In genomic region chr17:42289863-42290165, GRCh38 we compare ENCODE assay signal across 9 cellular contexts. TPM values are rescaled to one million over a fixed set of nuclear protein-coding genes. Genes with fewer than 3 reads are reported as not detected.
DNase-seq lines count a peak whose midpoint lies in the region; ATAC-seq and TF ChIP-seq lines count a peak whose summit lies in the region.
"Had no signal": no experiment of that assay in that cellular context is flagged by ENCODE, and none has a peak within 500 bp of the region (broad histone marks: within the 10 kb centered on the region; RNA-seq: fewer than 3 reads in every experiment).

No MANE protein-coding gene starts in this region.

- no peaks in the 10 kb centered on the region for H3K9me3 Mint-ChIP-seq in effector memory CD8-positive, alpha-beta T cell

- peaks cover 1% of the 10 kb centered on the region for H3K9me3 ChIP-seq in trophoblast cell (ENCODE audit: insufficient read depth, low read depth, low read length)
- no peaks in the 10 kb centered on the region for H3K9me3 ChIP-seq in right lobe of liver

- no peaks in the 10 kb centered on the region for H3K79me2 ChIP-seq in trophoblast cell (ENCODE audit: control insufficient read depth, insufficient read depth, low read length, poor library complexity)

- no peak overlapping the region for H3K4me2 ChIP-seq in trophoblast cell (ENCODE audit: low read length)

- no peak overlapping the region for H2AK5ac ChIP-seq in trophoblast cell (ENCODE audit: low read length)

- no peak overlapping the region for H3K4ac ChIP-seq in trophoblast cell (ENCODE audit: low read depth, low read length)

- intact Hi-C loops in right lobe of liver (cut with DNase I): no loop called here

- no peak overlapping the region for H2AFZ ChIP-seq in trophoblast cell (ENCODE audit: insufficient read depth, low read length, poor library complexity)

- peaks cover 57% of the 10 kb centered on the region for H3K36me3 Mint-ChIP-seq in effector memory CD8-positive, alpha-beta T cell (ENCODE audit: insufficient read depth)

- no peak overlapping the region for H3K23ac ChIP-seq in trophoblast cell (ENCODE audit: low read length)

- H4K8ac ChIP-seq in trophoblast cell (ENCODE audit: low read depth, low read length): no peak overlapping the region

- H3K79me1 ChIP-seq in trophoblast cell (ENCODE audit: low read length): no peaks in the 10 kb centered on the region

- no peak for ATAC-seq in effector memory CD8-positive, alpha-beta T cell (replicated peaks)
- no peak for ATAC-seq in right lobe of liver

- no peak overlapping the region for H3K18ac ChIP-seq in trophoblast cell (ENCODE audit: low read length)

- no peaks in the 10 kb centered on the region for H3K27me3 Mint-ChIP-seq in effector memory CD8-positive, alpha-beta T cell

- WGBS in trophoblast cell (ENCODE audit: extremely low coverage, insufficient coverage, insufficient read length): no CpG with 5 or more reads among the region's 6 CpGs
- 40% methylated on average over 2 of the region's 6 CpGs for WGBS in right lobe of liver (ENCODE audit: insufficient coverage, low coverage, low lambda C conversion rate, missing lambda C conversion rate)

- H2BK5ac ChIP-seq in trophoblast cell (ENCODE audit: low read depth, low read length, poor library complexity): no peak overlapping the region

- H3K4me3 Mint-ChIP-seq in effector memory CD8-positive, alpha-beta T cell: peak overlapping the region; percentile 96 to 98

- peak; percentile 75 to 82 for DNase-seq in activated CD4-positive, alpha-beta T cell treated with anti-CD3 and anti-CD28 coated beads, Interleukin-2, amount 50 U/mL, for 48 hours
- DNase-seq in effector memory CD8-positive, alpha-beta T cell: peak in 1 of 3 experiments; percentile 27
- DNase-seq in stimulated activated CD4-positive, alpha-beta T cell treated with anti-CD3 and anti-CD28 coated beads, Interleukin-4, amount 100 ng/mL, for 24 hours: peak; percentile 78
- DNase-seq in trophoblast cell (no peak), right lobe of liver (no peak), OCI-M1 (lab: John Stamatoyannopoulos, UW) (no peak), NCI-H345 treated with DMSO at 0.1 percent for 48 hours (lab: John Stamatoyannopoulos, UW; ENCODE audit: unreplicated experiment) (no peak)
- DNase-seq: NCI-H446 treated with DMSO at 0.1 percent for 48 hours had no signal

- TF ChIP-seq POLR2A in right lobe of liver (IDR thresholded peaks at IDR 0.05): no peak

- peak overlapping the region; percentile 99 for H3K27ac Mint-ChIP-seq in effector memory CD8-positive, alpha-beta T cell

- no peak overlapping the region for H3K9ac ChIP-seq in trophoblast cell (ENCODE audit: low read length)

- H3K4me3 ChIP-seq in GM08714 (ENCODE audit: low read length): peak overlapping the region; percentile 65; the same call in 1 of the 2 replicates
- no peak overlapping the region for H3K4me3 ChIP-seq in trophoblast cell (ENCODE audit: low read depth, low read length)
- no peak overlapping the region for H3K4me3 ChIP-seq in right lobe of liver

- no peak overlapping the region for H4K91ac ChIP-seq in trophoblast cell (ENCODE audit: low read depth, low read length)

- no peak overlapping the region for H2BK120ac ChIP-seq in trophoblast cell (ENCODE audit: insufficient read depth, low read length, poor library complexity)

- H3K36me3 ChIP-seq in trophoblast cell (ENCODE audit: control insufficient read depth in 1 of 2, insufficient read depth in 2 of 2, low read length in 2 of 2) (no peaks in the 10 kb centered on the region), right lobe of liver (no peaks in the 10 kb centered on the region)

- peaks cover 47 to 50% of the 10 kb centered on the region in 2 donors for H3K4me1 Mint-ChIP-seq in effector memory CD8-positive, alpha-beta T cell (ENCODE audit: low read depth in 2 of 2)

- no peak overlapping the region for H4K12ac ChIP-seq in trophoblast cell (ENCODE audit: low read depth, low read length)

- H3K27me3 ChIP-seq in trophoblast cell (ENCODE audit: insufficient read depth, low read length) (peaks cover 17% of the 10 kb centered on the region), right lobe of liver (no peaks in the 10 kb centered on the region)

- no peak for TF ChIP-seq CTCF in right lobe of liver (IDR thresholded peaks at IDR 0.05)

- no peak overlapping the region for H3K14ac ChIP-seq in trophoblast cell (ENCODE audit: low read length)

- H3K27ac ChIP-seq in trophoblast cell (ENCODE audit: low read depth, low read length) (no peak overlapping the region), right lobe of liver (no peak overlapping the region)

- H3K4me1 ChIP-seq in trophoblast cell (ENCODE audit: control insufficient read depth in 1 of 2, insufficient read depth in 2 of 2, low read length in 2 of 2) (peaks cover 5 to 7% of the 10 kb centered on the region in 2 experiments), right lobe of liver (peaks cover 0 to 6% (median 2%) of the 10 kb centered on the region in 4 donors)

- no peak overlapping the region for H2BK12ac ChIP-seq in trophoblast cell (ENCODE audit: low read length)

RNA-seq across cellular contexts. Expression of gene STAT5A, which starts 1.5 kb away (rescaled TPM):
- 0.60 and 0.82 TPM in 2 replicates for polyA plus RNA-seq in trophoblast cell (2013)
- total RNA-seq in right lobe of liver: 10 to 100 TPM in 1 of 6 experiments, 1 to 10 TPM in 5; 4.8 to 11.5 (median 7.7) TPM

RNA-seq across cellular contexts. Expression of gene STAT5B, which starts 13.6 kb away (rescaled TPM):
- 16.0 and 18.3 TPM in 2 replicates for polyA plus RNA-seq in trophoblast cell (2013)
- total RNA-seq in right lobe of liver: 10 to 100 TPM; 21.2 to 29.0 (median 26.7) TPM

Comparison
In these comparisons a context has a peak if more than half of its experiments do, and no peak if none do; other contexts are left out.
1. DNase-seq: peak in activated CD4-positive, alpha-beta T cell treated with anti-CD3 and anti-CD28 coated beads, Interleukin-2, amount 50 U/mL, for 48 hours (2 of 2) and stimulated activated CD4-positive, alpha-beta T cell treated with anti-CD3 and anti-CD28 coated beads, Interleukin-4, amount 100 ng/mL, for 24 hours (single experiment); none in trophoblast cell (0 of 2), right lobe of liver (0 of 3), OCI-M1 (single experiment) and NCI-H345 treated with DMSO at 0.1 percent for 48 hours (single experiment).